In genomic region chr15:50261979-50262378, GRCh38 we compare ENCODE assay signal across 1 cellular context.
TF ChIP-seq lines count a peak whose summit lies in the region.

No MANE protein-coding gene starts in this region.

TF ChIP-seq in GM23338, 12 proteins besides CTCF, POLR2A, EP300 and RAD21 (continued from another document):
- TF ChIP-seq, protein P1, sequence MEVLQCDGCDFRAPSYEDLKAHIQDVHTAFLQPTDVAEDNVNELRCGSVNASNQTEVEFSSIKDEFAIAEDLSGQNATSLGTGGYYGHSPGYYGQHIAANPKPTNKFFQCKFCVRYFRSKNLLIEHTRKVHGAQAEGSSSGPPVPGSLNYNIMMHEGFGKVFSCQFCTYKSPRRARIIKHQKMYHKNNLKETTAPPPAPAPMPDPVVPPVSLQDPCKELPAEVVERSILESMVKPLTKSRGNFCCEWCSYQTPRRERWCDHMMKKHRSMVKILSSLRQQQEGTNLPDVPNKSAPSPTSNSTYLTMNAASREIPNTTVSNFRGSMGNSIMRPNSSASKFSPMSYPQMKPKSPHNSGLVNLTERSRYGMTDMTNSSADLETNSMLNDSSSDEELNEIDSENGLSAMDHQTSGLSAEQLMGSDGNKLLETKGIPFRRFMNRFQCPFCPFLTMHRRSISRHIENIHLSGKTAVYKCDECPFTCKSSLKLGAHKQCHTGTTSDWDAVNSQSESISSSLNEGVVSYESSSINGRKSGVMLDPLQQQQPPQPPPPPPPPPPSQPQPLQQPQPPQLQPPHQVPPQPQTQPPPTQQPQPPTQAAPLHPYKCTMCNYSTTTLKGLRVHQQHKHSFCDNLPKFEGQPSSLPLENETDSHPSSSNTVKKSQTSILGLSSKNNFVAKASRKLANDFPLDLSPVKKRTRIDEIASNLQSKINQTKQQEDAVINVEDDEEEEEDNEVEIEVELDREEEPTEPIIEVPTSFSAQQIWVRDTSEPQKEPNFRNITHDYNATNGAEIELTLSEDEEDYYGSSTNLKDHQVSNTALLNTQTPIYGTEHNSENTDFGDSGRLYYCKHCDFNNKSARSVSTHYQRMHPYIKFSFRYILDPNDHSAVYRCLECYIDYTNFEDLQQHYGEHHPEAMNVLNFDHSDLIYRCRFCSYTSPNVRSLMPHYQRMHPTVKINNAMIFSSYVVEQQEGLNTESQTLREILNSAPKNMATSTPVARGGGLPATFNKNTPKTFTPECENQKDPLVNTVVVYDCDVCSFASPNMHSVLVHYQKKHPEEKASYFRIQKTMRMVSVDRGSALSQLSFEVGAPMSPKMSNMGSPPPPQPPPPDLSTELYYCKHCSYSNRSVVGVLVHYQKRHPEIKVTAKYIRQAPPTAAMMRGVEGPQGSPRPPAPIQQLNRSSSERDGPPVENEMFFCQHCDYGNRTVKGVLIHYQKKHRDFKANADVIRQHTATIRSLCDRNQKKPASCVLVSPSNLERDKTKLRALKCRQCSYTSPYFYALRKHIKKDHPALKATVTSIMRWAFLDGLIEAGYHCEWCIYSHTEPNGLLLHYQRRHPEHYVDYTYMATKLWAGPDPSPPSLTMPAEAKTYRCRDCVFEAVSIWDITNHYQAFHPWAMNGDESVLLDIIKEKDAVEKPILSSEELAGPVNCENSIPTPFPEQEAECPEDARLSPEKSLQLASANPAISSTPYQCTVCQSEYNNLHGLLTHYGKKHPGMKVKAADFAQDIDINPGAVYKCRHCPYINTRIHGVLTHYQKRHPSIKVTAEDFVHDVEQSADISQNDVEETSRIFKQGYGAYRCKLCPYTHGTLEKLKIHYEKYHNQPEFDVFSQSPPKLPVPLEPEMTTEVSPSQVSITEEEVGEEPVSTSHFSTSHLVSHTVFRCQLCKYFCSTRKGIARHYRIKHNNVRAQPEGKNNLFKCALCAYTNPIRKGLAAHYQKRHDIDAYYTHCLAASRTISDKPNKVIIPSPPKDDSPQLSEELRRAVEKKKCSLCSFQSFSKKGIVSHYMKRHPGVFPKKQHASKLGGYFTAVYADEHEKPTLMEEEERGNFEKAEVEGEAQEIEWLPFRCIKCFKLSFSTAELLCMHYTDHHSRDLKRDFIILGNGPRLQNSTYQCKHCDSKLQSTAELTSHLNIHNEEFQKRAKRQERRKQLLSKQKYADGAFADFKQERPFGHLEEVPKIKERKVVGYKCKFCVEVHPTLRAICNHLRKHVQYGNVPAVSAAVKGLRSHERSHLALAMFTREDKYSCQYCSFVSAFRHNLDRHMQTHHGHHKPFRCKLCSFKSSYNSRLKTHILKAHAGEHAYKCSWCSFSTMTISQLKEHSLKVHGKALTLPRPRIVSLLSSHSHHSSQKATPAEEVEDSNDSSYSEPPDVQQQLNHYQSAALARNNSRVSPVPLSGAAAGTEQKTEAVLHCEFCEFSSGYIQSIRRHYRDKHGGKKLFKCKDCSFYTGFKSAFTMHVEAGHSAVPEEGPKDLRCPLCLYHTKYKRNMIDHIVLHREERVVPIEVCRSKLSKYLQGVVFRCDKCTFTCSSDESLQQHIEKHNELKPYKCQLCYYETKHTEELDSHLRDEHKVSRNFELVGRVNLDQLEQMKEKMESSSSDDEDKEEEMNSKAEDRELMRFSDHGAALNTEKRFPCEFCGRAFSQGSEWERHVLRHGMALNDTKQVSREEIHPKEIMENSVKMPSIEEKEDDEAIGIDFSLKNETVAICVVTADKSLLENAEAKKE (CRISPR knock-in tag; IDR thresholded peaks at IDR 0.05), result no peak
- TF ChIP-seq STAT1 (IDR thresholded peaks at IDR 0.05; ENCODE audit: unreplicated experiment) (no peak), CREB1 (CRISPR knock-in tag; IDR thresholded peaks at IDR 0.05; ENCODE audit: low read depth) (no peak), ZNF331 (CRISPR knock-in tag; IDR thresholded peaks at IDR 0.05; ENCODE audit: low read depth) (no peak)
- TF ChIP-seq, protein P2, sequence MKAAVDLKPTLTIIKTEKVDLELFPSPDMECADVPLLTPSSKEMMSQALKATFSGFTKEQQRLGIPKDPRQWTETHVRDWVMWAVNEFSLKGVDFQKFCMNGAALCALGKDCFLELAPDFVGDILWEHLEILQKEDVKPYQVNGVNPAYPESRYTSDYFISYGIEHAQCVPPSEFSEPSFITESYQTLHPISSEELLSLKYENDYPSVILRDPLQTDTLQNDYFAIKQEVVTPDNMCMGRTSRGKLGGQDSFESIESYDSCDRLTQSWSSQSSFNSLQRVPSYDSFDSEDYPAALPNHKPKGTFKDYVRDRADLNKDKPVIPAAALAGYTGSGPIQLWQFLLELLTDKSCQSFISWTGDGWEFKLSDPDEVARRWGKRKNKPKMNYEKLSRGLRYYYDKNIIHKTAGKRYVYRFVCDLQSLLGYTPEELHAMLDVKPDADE (IDR thresholded peaks at IDR 0.05), result no peak
- TF ChIP-seq, protein P3, sequence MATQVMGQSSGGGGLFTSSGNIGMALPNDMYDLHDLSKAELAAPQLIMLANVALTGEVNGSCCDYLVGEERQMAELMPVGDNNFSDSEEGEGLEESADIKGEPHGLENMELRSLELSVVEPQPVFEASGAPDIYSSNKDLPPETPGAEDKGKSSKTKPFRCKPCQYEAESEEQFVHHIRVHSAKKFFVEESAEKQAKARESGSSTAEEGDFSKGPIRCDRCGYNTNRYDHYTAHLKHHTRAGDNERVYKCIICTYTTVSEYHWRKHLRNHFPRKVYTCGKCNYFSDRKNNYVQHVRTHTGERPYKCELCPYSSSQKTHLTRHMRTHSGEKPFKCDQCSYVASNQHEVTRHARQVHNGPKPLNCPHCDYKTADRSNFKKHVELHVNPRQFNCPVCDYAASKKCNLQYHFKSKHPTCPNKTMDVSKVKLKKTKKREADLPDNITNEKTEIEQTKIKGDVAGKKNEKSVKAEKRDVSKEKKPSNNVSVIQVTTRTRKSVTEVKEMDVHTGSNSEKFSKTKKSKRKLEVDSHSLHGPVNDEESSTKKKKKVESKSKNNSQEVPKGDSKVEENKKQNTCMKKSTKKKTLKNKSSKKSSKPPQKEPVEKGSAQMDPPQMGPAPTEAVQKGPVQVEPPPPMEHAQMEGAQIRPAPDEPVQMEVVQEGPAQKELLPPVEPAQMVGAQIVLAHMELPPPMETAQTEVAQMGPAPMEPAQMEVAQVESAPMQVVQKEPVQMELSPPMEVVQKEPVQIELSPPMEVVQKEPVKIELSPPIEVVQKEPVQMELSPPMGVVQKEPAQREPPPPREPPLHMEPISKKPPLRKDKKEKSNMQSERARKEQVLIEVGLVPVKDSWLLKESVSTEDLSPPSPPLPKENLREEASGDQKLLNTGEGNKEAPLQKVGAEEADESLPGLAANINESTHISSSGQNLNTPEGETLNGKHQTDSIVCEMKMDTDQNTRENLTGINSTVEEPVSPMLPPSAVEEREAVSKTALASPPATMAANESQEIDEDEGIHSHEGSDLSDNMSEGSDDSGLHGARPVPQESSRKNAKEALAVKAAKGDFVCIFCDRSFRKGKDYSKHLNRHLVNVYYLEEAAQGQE (IDR thresholded peaks at IDR 0.05; ENCODE audit: unreplicated experiment), result no peak
